8 cellular contexts compared by ENCODE assay signal in genomic region chr10:113961261-113961938, GRCh38.
DNase-seq lines count a peak whose midpoint lies in the region; ATAC-seq and TF ChIP-seq lines count a peak whose summit lies in the region.

No MANE protein-coding gene starts in this region.

- DNase-seq in activated CD4-positive, alpha-beta T cell treated with anti-CD3 and anti-CD28 coated beads, Interleukin-2, amount 50 U/mL, for 4 hours, result peak; percentile 41 to 47
- DNase-seq in mucosa of descending colon, result peak in 2 of 3 donors; percentile 40 to 75
- no peak for DNase-seq in NCI-H1105 (lab: John Stamatoyannopoulos, UW)
- DNase-seq in NCI-H1048 (lab: John Stamatoyannopoulos, UW), result no peak
- DNase-seq in Right ventricle myocardium superior, result no peak

- intact Hi-C loops in mucosa of descending colon (cut with DNase I, micrococcal nuclease) (no loop called here), Right ventricle myocardium superior (cut with DNase I) (no loop called here)

- TF ChIP-seq CTCF in C4-2B (conservative IDR thresholded peaks at IDR 0.05), result no peak
- TF ChIP-seq CTCF in mucosa of descending colon (IDR thresholded peaks at IDR 0.05), result no peak

- peaks cover 33% of the 10 kb centered on the region for H3K4me1 ChIP-seq in mucosa of descending colon (ENCODE audit: low read depth)

- peak; percentile 56 for ATAC-seq in GM19438 (IDR thresholded peaks at IDR 0.05; ENCODE audit: low read depth, unreplicated experiment)
- peak; percentile 52 for ATAC-seq in HG03520 (IDR thresholded peaks at IDR 0.05; ENCODE audit: unreplicated experiment)
- ATAC-seq in mucosa of descending colon, result peak; percentile 17
- ATAC-seq in Right ventricle myocardium superior (ENCODE audit: poor library complexity), result no peak

- H3K36me3 ChIP-seq in mucosa of descending colon (ENCODE audit: low read depth), result no peaks in the 10 kb centered on the region

- H3K9me3 ChIP-seq in mucosa of descending colon, result no peaks in the 10 kb centered on the region

- H3K27ac ChIP-seq in C4-2B, result peak overlapping the region; percentile 74

- H3K4me3 ChIP-seq in mucosa of descending colon, result no peak overlapping the region

Comparison
In these comparisons a context has a peak if more than half of its experiments do, and no peak if none do; other contexts are left out.
1. DNase-seq: peak in activated CD4-positive, alpha-beta T cell treated with anti-CD3 and anti-CD28 coated beads, Interleukin-2, amount 50 U/mL, for 4 hours (2 of 2) and mucosa of descending colon (2 of 3); none in NCI-H1105 (single experiment), NCI-H1048 (single experiment) and Right ventricle myocardium superior (single experiment).